Comparison of ENCODE assay signal across 24 cellular contexts in genomic region chr6:99121748-99122147, GRCh38.
DNase-seq lines count a peak whose midpoint lies in the region; FAIRE-seq and TF ChIP-seq lines count a peak whose summit lies in the region.
"Had no signal": no experiment of that assay in that cellular context is flagged by ENCODE, and none has a peak within 500 bp of the region (broad histone marks: within the 10 kb centered on the region; RNA-seq: fewer than 3 reads in every experiment).

No MANE protein-coding gene starts in this region.

- intact Hi-C loops in mammary epithelial cell (cut with micrococcal nuclease), result no loop called here
- intact Hi-C loops in MCF 10A (cut with micrococcal nuclease), result no loop called here

- TF ChIP-seq CTCF in mammary epithelial cell (conservative IDR thresholded peaks at IDR 0.05 in 1 of 2, IDR thresholded peaks at IDR 0.05 in 1 of 2; ENCODE audit: extremely low read depth in 1 of 2, insufficient read depth in 1 of 2, low read depth in 1 of 2, low read length in 2 of 2) (no peak), MCF 10A (IDR thresholded peaks at IDR 0.05; ENCODE audit: unreplicated experiment) (no peak), epithelial cell of esophagus (IDR thresholded peaks at IDR 0.05; ENCODE audit: insufficient read depth, low read depth, low read length, missing control alignments) (no peak), keratinocyte (optimal IDR thresholded peaks at IDR 0.05 in 1 of 3, IDR thresholded peaks at IDR 0.05 in 1 of 3, conservative IDR thresholded peaks at IDR 0.05 in 1 of 3; ENCODE audit: extremely low read depth in 1 of 3, insufficient read depth in 2 of 3, low read length in 3 of 3) (no peak)

- no peaks in the 10 kb centered on the region for H3K27me3 ChIP-seq in mammary epithelial cell (ENCODE audit: insufficient read depth, low read length)
- H3K27me3 ChIP-seq in keratinocyte (ENCODE audit: control insufficient read depth, extremely low read depth, insufficient read depth, low read length), result peaks cover 3% of the 10 kb centered on the region
- H3K27me3 ChIP-seq: BLaER1 had no signal

- in situ Hi-C loops in mammary epithelial cell (cut with MboI; ENCODE audit: low sequenced_read_pairs in 2 of 2), result no loop called here

- H3K79me2 ChIP-seq in mammary epithelial cell (ENCODE audit: insufficient read depth, low read length), result no peaks in the 10 kb centered on the region
- no peaks in the 10 kb centered on the region for H3K79me2 ChIP-seq in keratinocyte (ENCODE audit: control insufficient read depth, insufficient read depth, low read length)

- DNase-seq in mammary epithelial cell, result peak; percentile 64
- DNase-seq in MCF 10A (ENCODE audit: unreplicated experiment), result no peak
- DNase-seq in epithelial cell of esophagus (ENCODE audit: low read depth), result peak; percentile 92
- DNase-seq in keratinocyte (ENCODE audit: low read depth, low spot score), result no peak
- no peak for DNase-seq in SHP77 (lab: John Stamatoyannopoulos, UW)
- DNase-seq in NK-92 treated with Interleukin-12 subunit alpha and Interleukin-12 subunit beta, amount 100 ng/mL, for 24 hours (lab: John Stamatoyannopoulos, UW), result no peak
- DNase-seq in activated T-cell treated with anti-CD3 and anti-CD28 coated beads, Interleukin-2, amount 50 U/mL, for 1 hour, result no peak
- no peak for DNase-seq in NCI-H2029 (lab: John Stamatoyannopoulos, UW)
- DNase-seq: 8988T; CD4-positive, alpha-beta memory T cell; DMS153; DMS79; GDM1; GM23248; HCEC 1CT had no signal

- CTCF ChIA-PET in mammary epithelial cell (lab: Charles Lee; ENCODE audit: low non-redundant PET), result no interaction called here
- CTCF ChIA-PET in MCF 10A (lab: Yijun Ruan, JAX), result no interaction called here

- H3K9me3 ChIP-seq in mammary epithelial cell (replicated peaks; ENCODE audit: insufficient read depth, low read length), result no peaks in the 10 kb centered on the region
- no peaks in the 10 kb centered on the region for H3K9me3 ChIP-seq in keratinocyte (ENCODE audit: control insufficient read depth, low read depth, low read length)
- H3K9me3 ChIP-seq: BLaER1 had no signal

- H3K27ac Mint-ChIP-seq in MCF 10A (ENCODE audit: low read depth, unreplicated experiment), result no peak overlapping the region
- H3K27ac Mint-ChIP-seq: CD14-positive monocyte; CD4-positive, alpha-beta memory T cell; IgD-negative memory B cell had no signal

- no TSS peak for BruUV-seq in mammary epithelial cell (replicated peaks; lab: Mats Ljungman, UMichigan)
- BruUV-seq in MCF 10A (replicated peaks; lab: Mats Ljungman, UMichigan), result no TSS peak

- H3K27ac ChIP-seq in mammary epithelial cell (ENCODE audit: insufficient read depth, low read depth, low read length) (no peak overlapping the region), keratinocyte (ENCODE audit: control insufficient read depth, insufficient read depth, low read length) (no peak overlapping the region)
- H3K27ac ChIP-seq: BLaER1, GM23248, HL-60 had no signal

- H3K9me3 Mint-ChIP-seq in MCF 10A (ENCODE audit: unreplicated experiment), result no peaks in the 10 kb centered on the region
- H3K9me3 Mint-ChIP-seq: CD14-positive monocyte; CD4-positive, alpha-beta memory T cell; IgD-negative memory B cell had no signal

- H3K36me3 ChIP-seq in mammary epithelial cell (ENCODE audit: insufficient read depth, low read length) (no peaks in the 10 kb centered on the region), keratinocyte (ENCODE audit: control insufficient read depth in 2 of 2, extremely low read depth in 1 of 2, insufficient read depth in 2 of 2, low read length in 2 of 2) (no peaks in the 10 kb centered on the region)
- H3K36me3 ChIP-seq: BLaER1 had no signal

- POLR2A ChIA-PET in MCF 10A (lab: Yijun Ruan, JAX), result no interaction called here

- H3K9ac ChIP-seq in mammary epithelial cell (ENCODE audit: insufficient read depth, low read length) (no peak overlapping the region), keratinocyte (ENCODE audit: control insufficient read depth, extremely low read depth, insufficient read depth, low read length) (no peak overlapping the region)
- H3K9ac ChIP-seq: BLaER1, GM23248 had no signal

- FAIRE-seq in keratinocyte (lab: Jason Lieb, UNC), result peak; percentile 55
- FAIRE-seq: GM12892, GM18507, H54, HepG2, HTR-8/SVneo had no signal

- H4K20me1 ChIP-seq in mammary epithelial cell (ENCODE audit: insufficient read depth, low read length) (no peaks in the 10 kb centered on the region), keratinocyte (ENCODE audit: control insufficient read depth, extremely low read depth, insufficient read depth, low read length) (no peaks in the 10 kb centered on the region)
- H4K20me1 ChIP-seq: BLaER1 had no signal

- H3K27me3 Mint-ChIP-seq in MCF 10A (ENCODE audit: insufficient read depth, unreplicated experiment), result peaks cover 36% of the 10 kb centered on the region

- H3K4me3 Mint-ChIP-seq in MCF 10A (ENCODE audit: unreplicated experiment), result no peak overlapping the region
- H3K4me3 Mint-ChIP-seq: CD14-positive monocyte; CD4-positive, alpha-beta memory T cell; IgD-negative memory B cell had no signal

- H3K4me1 ChIP-seq in mammary epithelial cell (ENCODE audit: insufficient read depth, low read length) (peaks cover 7% of the 10 kb centered on the region), keratinocyte (ENCODE audit: control insufficient read depth, extremely low read depth, insufficient read depth, low read length) (peaks cover 5% of the 10 kb centered on the region)
- H3K4me1 ChIP-seq: BLaER1 had no signal

- no peak overlapping the region for H3K4me3 ChIP-seq in mammary epithelial cell (replicated peaks in 1 of 3; ENCODE audit: insufficient read depth in 1 of 3, low read depth in 2 of 3, low read length in 3 of 3)
- H3K4me3 ChIP-seq in epithelial cell of esophagus (ENCODE audit: low read length), result no peak overlapping the region
- H3K4me3 ChIP-seq in keratinocyte (ENCODE audit: control insufficient read depth in 2 of 3, extremely low read depth in 1 of 3, insufficient read depth in 2 of 3, low read depth in 1 of 3, low read length in 3 of 3), result no peak overlapping the region
- H3K4me3 ChIP-seq: BLaER1, GM23248 had no signal

- H3K4me2 ChIP-seq in mammary epithelial cell (ENCODE audit: insufficient read depth, low read depth, low read length) (no peak overlapping the region), keratinocyte (ENCODE audit: control insufficient read depth, extremely low read depth, insufficient read depth, low read depth, low read length) (no peak overlapping the region)
- H3K4me2 ChIP-seq: BLaER1 had no signal

- WGBS in mammary epithelial cell (ENCODE audit: low coverage, missing lambda C conversion rate), result 2% methylated on average over 3 of the region's 3 CpGs

- H2AFZ ChIP-seq in mammary epithelial cell (ENCODE audit: low read depth, low read length) (no peak overlapping the region), keratinocyte (ENCODE audit: control insufficient read depth, low read length) (no peak overlapping the region)
- H2AFZ ChIP-seq: GM23248 had no signal

- no peaks in the 10 kb centered on the region for H3K4me1 Mint-ChIP-seq in MCF 10A (ENCODE audit: insufficient read depth, unreplicated experiment)
- H3K4me1 Mint-ChIP-seq: CD14-positive monocyte; CD4-positive, alpha-beta memory T cell; IgD-negative memory B cell had no signal

- H3K9me1 ChIP-seq in keratinocyte (ENCODE audit: control insufficient read depth, extremely low read depth, insufficient read depth, low read length), result no peaks in the 10 kb centered on the region

- H3K36me3 Mint-ChIP-seq in MCF 10A (ENCODE audit: insufficient read depth, unreplicated experiment), result no peaks in the 10 kb centered on the region
- H3K36me3 Mint-ChIP-seq: CD14-positive monocyte; CD4-positive, alpha-beta memory T cell; IgD-negative memory B cell had no signal

- dilution Hi-C loops in mammary epithelial cell (cut with HindIII; ENCODE audit: low sequenced_read_pairs) (no loop called here), keratinocyte (cut with MboI; ENCODE audit: extremely low pct_ligation_motif_present, low sequenced_read_pairs) (no loop called here)

Comparison
In these comparisons a context has a peak if more than half of its experiments do, and no peak if none do; other contexts are left out.
1. DNase-seq: peak in mammary epithelial cell (single experiment) and epithelial cell of esophagus (single experiment); none in MCF 10A (single experiment), keratinocyte (single experiment), SHP77 (0 of 2), NK-92 treated with Interleukin-12 subunit alpha and Interleukin-12 subunit beta, amount 100 ng/mL, for 24 hours (single experiment), activated T-cell treated with anti-CD3 and anti-CD28 coated beads, Interleukin-2, amount 50 U/mL, for 1 hour (single experiment) and NCI-H2029 (single experiment).